19 cellular contexts compared by ENCODE assay signal in the genomic region with DNA sequence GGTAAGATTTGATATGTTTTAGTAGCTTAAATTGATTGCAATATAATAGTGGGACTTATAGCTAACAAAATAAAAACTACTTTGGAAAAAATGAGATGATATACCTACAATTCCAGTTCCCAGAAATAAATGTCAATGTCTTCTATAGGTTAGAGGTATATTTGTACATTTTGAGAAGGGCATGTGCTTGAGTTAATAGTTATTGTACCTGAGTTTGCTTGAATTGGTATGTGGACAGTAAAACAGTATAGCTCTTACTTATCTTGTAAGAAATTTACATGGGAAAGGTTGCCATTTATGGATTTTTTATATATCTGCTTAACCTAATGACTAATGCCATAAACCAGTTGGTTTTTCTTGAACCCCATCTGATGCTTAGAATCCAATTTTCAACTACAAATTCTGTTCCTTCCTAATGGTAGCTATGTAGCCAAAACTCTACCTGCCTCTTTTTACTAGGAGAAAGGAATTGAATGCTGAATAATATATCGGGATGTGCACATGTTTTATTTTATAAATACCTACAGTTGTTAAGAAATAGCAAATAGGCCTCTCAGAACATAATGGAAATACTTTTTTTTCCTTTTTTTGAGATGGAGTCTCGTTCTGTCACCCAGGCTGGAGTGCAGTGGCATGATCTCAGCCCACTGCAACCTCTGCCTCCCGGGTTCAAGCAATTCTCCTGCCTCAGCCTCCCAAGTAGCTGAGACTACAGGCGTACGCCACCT.
"Had no signal": no experiment of that assay in that cellular context is flagged by ENCODE, and none has a peak within 500 bp of the region (broad histone marks: within the 10 kb centered on the region; RNA-seq: fewer than 3 reads in every experiment).

No MANE protein-coding gene starts in this region.

- DNase-seq: activated gamma-delta T cell treated with Interleukin-2 at 50 U/mL for 16 hours; activated T-cell treated with anti-CD3 and anti-CD28 coated beads, Interleukin-2, amount 50 U/mL, for 1 hour; aorta; colonic mucosa; endodermal cell; esophagus squamous epithelium; head of caudate nucleus; left ventricle myocardium superior; retina; spleen; stimulated activated CD4-positive, alpha-beta T cell treated with anti-CD3 and anti-CD28 coated beads, Interleukin-4, amount 100 ng/mL, for 1 hour; stimulated activated naive CD4-positive, alpha-beta T cell treated with Interleukin-2 at 50 U/mL for 16 hours; upper lobe of left lung had no signal

- H3K27ac Mint-ChIP-seq: activated naive CD4-positive, alpha-beta T cell treated with anti-CD3 and anti-CD28 coated beads, Interleukin-2, amount 50 U/mL, for 24 hours; neural progenitor cell had no signal

- H3K4me1 ChIP-seq: colonic mucosa had no signal

- H3K27ac ChIP-seq: colonic mucosa, esophagus squamous epithelium, gastroesophageal sphincter, neural progenitor cell, spleen, thoracic aorta, upper lobe of left lung, VCaP had no signal

- H3K27me3 ChIP-seq: colonic mucosa, esophagus squamous epithelium, gastroesophageal sphincter, neural progenitor cell, spleen, upper lobe of left lung had no signal

- H3K27me3 Mint-ChIP-seq: activated naive CD4-positive, alpha-beta T cell treated with anti-CD3 and anti-CD28 coated beads, Interleukin-2, amount 50 U/mL, for 24 hours; central memory CD8-positive, alpha-beta T cell had no signal

- H3K4me3 Mint-ChIP-seq: central memory CD8-positive, alpha-beta T cell; endodermal cell; neural progenitor cell had no signal

- H3K9me3 ChIP-seq: colonic mucosa, esophagus squamous epithelium, gastroesophageal sphincter, spleen, thoracic aorta, upper lobe of left lung had no signal

- H3K9ac ChIP-seq: neural progenitor cell had no signal

- H3K4me3 ChIP-seq: colonic mucosa, esophagus squamous epithelium, gastroesophageal sphincter, neural progenitor cell, spleen, thoracic aorta had no signal

- H2AFZ ChIP-seq: neural progenitor cell had no signal

- H3K9me3 Mint-ChIP-seq: activated naive CD4-positive, alpha-beta T cell treated with anti-CD3 and anti-CD28 coated beads, Interleukin-2, amount 50 U/mL, for 24 hours; central memory CD8-positive, alpha-beta T cell; endodermal cell; neural progenitor cell had no signal
